In the genomic region with DNA sequence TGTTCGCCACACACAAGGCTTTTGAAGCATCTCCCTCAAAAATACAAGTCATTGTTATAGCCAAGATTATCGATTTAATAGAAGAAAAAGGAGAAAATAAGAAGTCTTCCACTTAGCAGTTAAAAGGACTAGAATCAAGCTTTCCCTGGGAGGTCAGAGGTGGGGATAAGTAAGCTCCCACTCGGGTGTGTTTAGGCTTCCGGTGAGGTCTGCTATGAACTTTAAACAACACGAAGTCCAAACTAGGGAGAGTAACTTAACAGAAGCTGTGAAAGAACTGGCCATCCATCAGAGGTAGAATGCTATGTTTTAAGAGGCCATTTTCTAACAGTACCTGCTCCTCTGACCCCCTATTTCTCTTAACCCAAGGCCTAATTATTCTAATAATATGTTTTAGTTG, we compare ENCODE assay signal across 11 cellular contexts.
A peak's percentile ranks its signal among the peaks of the same experiment; 100 is the strongest.
DNase-seq lines count a peak whose midpoint lies in the region; ATAC-seq and TF ChIP-seq lines count a peak whose summit lies in the region.
"Had no signal": no experiment of that assay in that cellular context is flagged by ENCODE, and none has a peak within 500 bp of the region (broad histone marks: within the 10 kb centered on the region; RNA-seq: fewer than 3 reads in every experiment).

No MANE protein-coding gene starts in this region.

- H3K27ac ChIP-seq in OCI-LY7 (ENCODE audit: low read depth, low read length, poor library complexity, severe bottlenecking): peak overlapping the region; percentile 97
- H3K27ac ChIP-seq in esophagus muscularis mucosa (replicated peaks in 1 of 4): peak overlapping the region; percentile 20 to 70 (median 54)
- no peak overlapping the region for H3K27ac ChIP-seq in left lung
- H3K27ac ChIP-seq: KMS-11 had no signal

- H3K9me3 Mint-ChIP-seq in activated naive CD4-positive, alpha-beta T cell treated with anti-CD3 and anti-CD28 coated beads, Interleukin-2, amount 10 ng/mL, durations not matched to agents 7 days and 5 days: peaks cover 4% of the 10 kb centered on the region
- peaks cover 5 to 6% of the 10 kb centered on the region in 2 donors for H3K9me3 Mint-ChIP-seq in stimulated activated naive CD8-positive, alpha-beta T cell treated with anti-CD3 and anti-CD28 coated beads, Interleukin-15, amount 100 ng/mL, for 72 hours

- DNase-seq in activated naive CD4-positive, alpha-beta T cell treated with anti-CD3 and anti-CD28 coated beads, Interleukin-2, amount 10 ng/mL, durations not matched to agents 7 days and 5 days: no peak
- DNase-seq in activated naive CD4-positive, alpha-beta T cell (lab: John Stamatoyannopoulos, UW): no peak
- DNase-seq in OCI-LY7 (ENCODE audit: low spot score) (peak; percentile 53), esophagus muscularis mucosa (ENCODE audit: extremely low spot score) (no peak), left lung (no peak)
- DNase-seq in stimulated activated naive CD8-positive, alpha-beta T cell treated with anti-CD3 and anti-CD28 coated beads, Interleukin-15, amount 100 ng/mL, for 72 hours: no peak
- DNase-seq: activated CD8-positive, alpha-beta memory T cell treated with anti-CD3 and anti-CD28 coated beads for 24 hours; kidney glomerular epithelial cell had no signal

- H3K4me2 ChIP-seq in OCI-LY7 (ENCODE audit: low read length): peak overlapping the region; percentile 92
- H3K4me2 ChIP-seq: KMS-11 had no signal

- H3K9me3 ChIP-seq in OCI-LY7 (ENCODE audit: low read length): no peaks in the 10 kb centered on the region; the same call in 1 of the 2 replicates
- H3K9me3 ChIP-seq in esophagus muscularis mucosa: no peaks in the 10 kb centered on the region
- no peaks in the 10 kb centered on the region for H3K9me3 ChIP-seq in left lung

- no peaks in the 10 kb centered on the region for H3K9me2 ChIP-seq in OCI-LY7 (ENCODE audit: insufficient read depth, low read length)

- TSS peak; percentile 77 for BruUV-seq in OCI-LY7 (replicated peaks; lab: Mats Ljungman, UMichigan)

- POLR2A ChIA-PET in OCI-LY7 (lab: Charles Lee): interaction anchor here (0.8 to 4.5 kb wide), 15 partner anchors 9 to 169 kb away, joined by 3 to 90 read pairs (median 6); a partner anchor contains a TSS

- TF ChIP-seq EP300 in esophagus muscularis mucosa (IDR thresholded peaks at IDR 0.05): no peak

- TF ChIP-seq CTCF in OCI-LY7 (conservative IDR thresholded peaks at IDR 0.05; ENCODE audit: low read length): no peak
- TF ChIP-seq CTCF in esophagus muscularis mucosa (IDR thresholded peaks at IDR 0.05): no peak
- TF ChIP-seq CTCF in left lung (IDR thresholded peaks at IDR 0.05): no peak

- peak overlapping the region; percentile 42 for H3K4me3 Mint-ChIP-seq in activated naive CD4-positive, alpha-beta T cell treated with anti-CD3 and anti-CD28 coated beads, Interleukin-2, amount 10 ng/mL, durations not matched to agents 7 days and 5 days
- H3K4me3 Mint-ChIP-seq in stimulated activated naive CD8-positive, alpha-beta T cell treated with anti-CD3 and anti-CD28 coated beads, Interleukin-15, amount 100 ng/mL, for 72 hours: peak overlapping the region in 1 of 2 donors; percentile 27

- H3K4me1 ChIP-seq in OCI-LY7 (ENCODE audit: insufficient read depth, low read length, poor library complexity, severe bottlenecking) (peaks cover 91% of the 10 kb centered on the region), esophagus muscularis mucosa (peaks cover 44 to 59% (median 48%) of the 10 kb centered on the region in 4 donors), left lung (peaks cover 26 to 59% of the 10 kb centered on the region in 2 donors)

- intact Hi-C loops in OCI-LY7 (cut with micrococcal nuclease; ENCODE audit: unreplicated experiment): loop anchor here (1.0 to 5.0 kb wide), 2 partner anchors 26 to 47 kb away; no protein-coding TSS in a partner anchor
- intact Hi-C loops in esophagus muscularis mucosa (cut with DNase I): loop anchor here (5.0 kb wide), 1 partner anchor 47 kb away; no protein-coding TSS in a partner anchor
- intact Hi-C loops in left lung (cut with DNase I): no loop called here

- H3K79me2 ChIP-seq in OCI-LY7 (ENCODE audit: insufficient read depth, low read depth, low read length): peaks cover 57% of the 10 kb centered on the region; the same call in 1 of the 2 replicates

- CTCF ChIA-PET in activated naive CD4-positive, alpha-beta T cell treated with anti-CD3 and anti-CD28 coated beads, Interleukin-2, amount 10 ng/mL, durations not matched to agents 7 days and 5 days (lab: Charles Lee): interaction anchor here (0.9 to 3.1 kb wide), 10 partner anchors 8 to 177 kb away, joined by 3 to 20 read pairs (median 4); a partner anchor contains a TSS
- CTCF ChIA-PET in OCI-LY7 (lab: Charles Lee; ENCODE audit: unreplicated experiment): interaction anchor here (0.8 to 1.8 kb wide), 5 partner anchors 16 to 177 kb away, joined by 3 to 7 read pairs (median 3); no protein-coding TSS in a partner anchor

- peaks cover 93% of the 10 kb centered on the region for H3K4me1 Mint-ChIP-seq in activated naive CD4-positive, alpha-beta T cell treated with anti-CD3 and anti-CD28 coated beads, Interleukin-2, amount 10 ng/mL, durations not matched to agents 7 days and 5 days
- H3K4me1 Mint-ChIP-seq in stimulated activated naive CD8-positive, alpha-beta T cell treated with anti-CD3 and anti-CD28 coated beads, Interleukin-15, amount 100 ng/mL, for 72 hours: peaks cover 88% of the 10 kb centered on the region

- no peak for TF ChIP-seq POLR2A in esophagus muscularis mucosa (IDR thresholded peaks at IDR 0.05; ENCODE audit: low read depth)

- H3K27me3 ChIP-seq in esophagus muscularis mucosa (no peaks in the 10 kb centered on the region), left lung (no peaks in the 10 kb centered on the region)

- WGBS in esophagus muscularis mucosa: 55% methylated on average over 5 of the region's 5 CpGs

- H3K4me3 ChIP-seq in OCI-LY7 (ENCODE audit: low read depth, low read length, poor library complexity, severe bottlenecking): peak overlapping the region; percentile 60
- no peak overlapping the region for H3K4me3 ChIP-seq in esophagus muscularis mucosa
- no peak overlapping the region for H3K4me3 ChIP-seq in left lung

- H3K27me3 Mint-ChIP-seq in activated naive CD4-positive, alpha-beta T cell treated with anti-CD3 and anti-CD28 coated beads, Interleukin-2, amount 10 ng/mL, durations not matched to agents 7 days and 5 days: no peaks in the 10 kb centered on the region
- H3K27me3 Mint-ChIP-seq in stimulated activated naive CD8-positive, alpha-beta T cell treated with anti-CD3 and anti-CD28 coated beads, Interleukin-15, amount 100 ng/mL, for 72 hours: no peaks in the 10 kb centered on the region

- H3K27ac Mint-ChIP-seq in activated naive CD4-positive, alpha-beta T cell treated with anti-CD3 and anti-CD28 coated beads, Interleukin-2, amount 10 ng/mL, durations not matched to agents 7 days and 5 days: peak overlapping the region; percentile 92
- peak overlapping the region; percentile 17 to 54 for H3K27ac Mint-ChIP-seq in stimulated activated naive CD8-positive, alpha-beta T cell treated with anti-CD3 and anti-CD28 coated beads, Interleukin-15, amount 100 ng/mL, for 72 hours

- H3K36me3 ChIP-seq in OCI-LY7 (ENCODE audit: insufficient read depth, low read length) (peaks cover 28% of the 10 kb centered on the region), esophagus muscularis mucosa (peaks cover 0 to 28% (median 18%) of the 10 kb centered on the region in 4 donors), left lung (peaks cover 0 to 29% of the 10 kb centered on the region in 2 donors)

- H3K36me3 Mint-ChIP-seq in activated naive CD4-positive, alpha-beta T cell treated with anti-CD3 and anti-CD28 coated beads, Interleukin-2, amount 10 ng/mL, durations not matched to agents 7 days and 5 days: peaks cover 27% of the 10 kb centered on the region

- no peaks in the 10 kb centered on the region for H4K20me1 ChIP-seq in OCI-LY7 (ENCODE audit: insufficient read depth, low read length)

- no peak overlapping the region for H2AFZ ChIP-seq in OCI-LY7 (ENCODE audit: low read length)

- ATAC-seq in stimulated activated naive CD8-positive, alpha-beta T cell treated with anti-CD3 and anti-CD28 coated beads, Interleukin-15, amount 100 ng/mL, for 72 hours: no peak
- ATAC-seq in HG02571 (IDR thresholded peaks at IDR 0.05; ENCODE audit: unreplicated experiment): no peak
- ATAC-seq in left lung: no peak
- no peak for ATAC-seq in HG03457 (IDR thresholded peaks at IDR 0.05; ENCODE audit: unreplicated experiment)

Comparison
In these comparisons a context has a peak if more than half of its experiments do, and no peak if none do; other contexts are left out.
1. H3K27ac ChIP-seq: peak in OCI-LY7 (single experiment) and esophagus muscularis mucosa (4 of 4); none in left lung (0 of 2).
2. intact Hi-C loops: an anchor here in OCI-LY7 (1.0 to 5.0 kb wide) and esophagus muscularis mucosa (5.0 kb wide); none called in left lung.